In the genomic region with DNA sequence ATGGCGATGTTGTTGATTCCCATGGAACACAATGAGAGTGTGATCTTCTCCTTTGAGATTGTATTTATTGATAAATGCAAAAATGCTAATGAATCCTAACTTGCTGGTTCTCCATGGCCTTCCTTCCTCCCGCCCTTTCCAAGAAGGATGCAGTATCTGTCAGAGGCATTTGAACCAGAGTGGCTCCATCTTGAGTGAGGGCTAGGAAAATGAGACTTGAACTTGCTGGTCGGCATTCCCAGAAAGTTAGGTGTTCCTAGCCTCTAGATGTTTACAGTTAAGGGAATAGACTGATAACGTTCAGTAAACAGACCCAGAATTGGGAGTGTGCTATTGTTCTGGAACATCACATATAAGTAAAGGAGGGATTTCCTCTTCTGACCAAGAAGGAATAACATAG, we compare ENCODE assay signal across 1 cellular context.
TF ChIP-seq lines count a peak whose summit lies in the region.

No MANE protein-coding gene starts in this region.

TF ChIP-seq in IMR-90, 13 proteins besides CTCF, POLR2A, EP300 and RAD21:
- TF ChIP-seq MAZ (IDR thresholded peaks at IDR 0.05; ENCODE audit: borderline replicate concordance, low read depth, low read length), result no peak
- no peak for TF ChIP-seq RCOR1 (IDR thresholded peaks at IDR 0.05; ENCODE audit: insufficient replicate concordance, low read length)
- TF ChIP-seq, protein P1, sequence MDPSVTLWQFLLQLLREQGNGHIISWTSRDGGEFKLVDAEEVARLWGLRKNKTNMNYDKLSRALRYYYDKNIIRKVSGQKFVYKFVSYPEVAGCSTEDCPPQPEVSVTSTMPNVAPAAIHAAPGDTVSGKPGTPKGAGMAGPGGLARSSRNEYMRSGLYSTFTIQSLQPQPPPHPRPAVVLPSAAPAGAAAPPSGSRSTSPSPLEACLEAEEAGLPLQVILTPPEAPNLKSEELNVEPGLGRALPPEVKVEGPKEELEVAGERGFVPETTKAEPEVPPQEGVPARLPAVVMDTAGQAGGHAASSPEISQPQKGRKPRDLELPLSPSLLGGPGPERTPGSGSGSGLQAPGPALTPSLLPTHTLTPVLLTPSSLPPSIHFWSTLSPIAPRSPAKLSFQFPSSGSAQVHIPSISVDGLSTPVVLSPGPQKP (IDR thresholded peaks at IDR 0.05; ENCODE audit: borderline replicate concordance, low read depth, low read length), result no peak
- no peak for TF ChIP-seq BHLHE40 (IDR thresholded peaks at IDR 0.05; ENCODE audit: low read depth, low read length)
- TF ChIP-seq, protein P2, sequence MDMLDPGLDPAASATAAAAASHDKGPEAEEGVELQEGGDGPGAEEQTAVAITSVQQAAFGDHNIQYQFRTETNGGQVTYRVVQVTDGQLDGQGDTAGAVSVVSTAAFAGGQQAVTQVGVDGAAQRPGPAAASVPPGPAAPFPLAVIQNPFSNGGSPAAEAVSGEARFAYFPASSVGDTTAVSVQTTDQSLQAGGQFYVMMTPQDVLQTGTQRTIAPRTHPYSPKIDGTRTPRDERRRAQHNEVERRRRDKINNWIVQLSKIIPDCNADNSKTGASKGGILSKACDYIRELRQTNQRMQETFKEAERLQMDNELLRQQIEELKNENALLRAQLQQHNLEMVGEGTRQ (IDR thresholded peaks at IDR 0.05; ENCODE audit: low read depth, low read length), result no peak
- no peak for TF ChIP-seq FOS (IDR thresholded peaks at IDR 0.05; ENCODE audit: low read depth, low read length)
- TF ChIP-seq CHD1 (IDR thresholded peaks at IDR 0.05; ENCODE audit: low read depth, low read length), result no peak
